In the genomic region with DNA sequence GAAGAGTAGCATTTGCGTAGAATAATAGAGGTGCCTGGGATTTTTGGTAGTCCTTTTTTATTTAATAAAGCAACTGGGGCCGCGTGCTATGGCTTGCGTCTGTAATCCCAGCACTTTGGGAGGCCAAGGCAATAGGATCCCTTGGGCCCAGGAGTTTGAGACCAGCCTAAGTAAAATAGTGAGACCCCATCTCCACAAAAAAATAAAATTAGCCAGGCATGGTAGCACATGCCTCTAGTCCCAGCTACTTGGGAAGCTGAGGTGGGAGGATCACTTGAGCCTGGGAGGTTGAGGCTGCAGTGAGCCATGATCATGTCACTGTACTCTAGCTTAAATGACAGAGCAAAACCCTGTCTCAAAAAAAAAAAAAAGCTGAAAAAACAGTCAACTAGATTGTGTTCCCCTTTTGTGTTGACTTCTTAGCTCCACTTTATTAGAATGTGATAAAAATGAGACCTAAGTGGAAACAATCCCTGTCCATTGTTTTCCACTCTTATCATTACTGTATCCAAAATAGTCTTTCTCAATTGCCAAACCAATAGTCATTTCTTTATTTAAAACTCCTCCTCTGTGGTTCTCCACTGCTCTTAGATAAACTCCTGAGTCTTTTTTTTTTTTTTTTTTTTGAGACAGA, we compare ENCODE assay signal across 19 cellular contexts. TPM values are rescaled to one million over a fixed set of nuclear protein-coding genes. Genes with fewer than 3 reads are reported as not detected.
DNase-seq lines count a peak whose midpoint lies in the region; ATAC-seq and TF ChIP-seq lines count a peak whose summit lies in the region.
"Had no signal": no experiment of that assay in that cellular context is flagged by ENCODE, and none has a peak within 500 bp of the region (broad histone marks: within the 10 kb centered on the region; RNA-seq: fewer than 3 reads in every experiment).

No MANE protein-coding gene starts in this region.

- H3K36me3 ChIP-seq in CD4-positive, alpha-beta memory T cell (ENCODE audit: insufficient read depth, low read length): no peaks in the 10 kb centered on the region
- H3K36me3 ChIP-seq: cardiac muscle cell, prostate gland had no signal

- intact Hi-C loops in CD4-positive, alpha-beta memory T cell (cut with micrococcal nuclease): no loop called here
- intact Hi-C loops in natural killer cell (cut with micrococcal nuclease): loop anchor here (1.0 to 5.0 kb wide), 4 partner anchors 9 to 369 kb away; partner anchors contain the start of gene HIF1A

- peaks cover 86% of the 10 kb centered on the region for H3K4me1 ChIP-seq in CD4-positive, alpha-beta memory T cell (ENCODE audit: insufficient read depth, low read length)
- H3K4me1 ChIP-seq: prostate gland had no signal

- CTCF ChIA-PET in CD4-positive, alpha-beta memory T cell (lab: Charles Lee; ENCODE audit: partially characterized antibody): interaction anchor here (0.7 to 1.4 kb wide), 6 partner anchors 12 to 335 kb away, joined by 3 to 5 read pairs (median 4); no protein-coding TSS in a partner anchor

- peaks cover 35 to 51% of the 10 kb centered on the region in 2 donors for H3K36me3 Mint-ChIP-seq in CD4-positive, alpha-beta memory T cell
- peaks cover 21 to 37% of the 10 kb centered on the region in 2 donors for H3K36me3 Mint-ChIP-seq in activated naive CD4-positive, alpha-beta T cell treated with anti-CD3 and anti-CD28 coated beads, Interleukin-2, amount 50 U/mL, for 72 hours
- peaks cover 5% of the 10 kb centered on the region for H3K36me3 Mint-ChIP-seq in natural killer cell

- peak overlapping the region in 6 of 7 donors; percentile 91 to 99 (median 97) for H3K27ac Mint-ChIP-seq in CD4-positive, alpha-beta memory T cell
- peak overlapping the region; percentile 92 to 98 for H3K27ac Mint-ChIP-seq in activated naive CD4-positive, alpha-beta T cell treated with anti-CD3 and anti-CD28 coated beads, Interleukin-2, amount 50 U/mL, for 72 hours
- H3K27ac Mint-ChIP-seq in natural killer cell: peak overlapping the region in 1 of 2 donors; percentile 99
- H3K27ac Mint-ChIP-seq: H9 had no signal

- no peaks in the 10 kb centered on the region for H3K27me3 ChIP-seq in CD4-positive, alpha-beta memory T cell (ENCODE audit: insufficient read depth, low read length)
- H3K27me3 ChIP-seq: cardiac muscle cell had no signal

- no peaks in the 10 kb centered on the region for H3K9me3 ChIP-seq in CD4-positive, alpha-beta memory T cell (ENCODE audit: control insufficient read depth in 1 of 2, low read length in 2 of 2)
- H3K9me3 ChIP-seq: prostate gland had no signal

- ATAC-seq in activated naive CD4-positive, alpha-beta T cell treated with anti-CD3 and anti-CD28 coated beads, Interleukin-2, amount 50 U/mL, for 72 hours: peak in 1 of 2 donors; percentile 27
- ATAC-seq in natural killer cell (peak in 1 of 3 donors; percentile 1), GM19035 (IDR thresholded peaks at IDR 0.05; ENCODE audit: unreplicated experiment) (no peak)

- TF ChIP-seq CTCF in natural killer cell (IDR thresholded peaks at IDR 0.05): no peak

- peak overlapping the region; percentile 77 to 100 (median 92) for H3K4me3 Mint-ChIP-seq in CD4-positive, alpha-beta memory T cell
- H3K4me3 Mint-ChIP-seq in natural killer cell: peak overlapping the region; percentile 95
- H3K4me3 Mint-ChIP-seq: H9 had no signal

- peak overlapping the region; percentile 33 to 51 for H3K4me3 ChIP-seq in CD4-positive, alpha-beta memory T cell (ENCODE audit: low read length in 2 of 2)
- H3K4me3 ChIP-seq: cardiac muscle cell, prostate gland, SK-N-MC had no signal

- POLR2A ChIA-PET in CD4-positive, alpha-beta memory T cell (lab: Charles Lee; ENCODE audit: partially characterized antibody): interaction anchor here (0.9 to 12.0 kb wide), 4 partner anchors 16 to 366 kb away, joined by 3 to 293 read pairs (median 4); partner anchors contain the start of gene HIF1A

- H3K27me3 Mint-ChIP-seq in CD4-positive, alpha-beta memory T cell: no peaks in the 10 kb centered on the region
- H3K27me3 Mint-ChIP-seq in natural killer cell (ENCODE audit: low read depth in 2 of 2): no peaks in the 10 kb centered on the region

- peaks cover 64 to 91% (median 72%) of the 10 kb centered on the region in 4 donors for H3K4me1 Mint-ChIP-seq in CD4-positive, alpha-beta memory T cell
- peaks cover 87 to 90% of the 10 kb centered on the region in 2 donors for H3K4me1 Mint-ChIP-seq in natural killer cell

- DNase-seq in NOMO-1 treated with DMSO at 0.1 percent for 48 hours (lab: John Stamatoyannopoulos, UW; ENCODE audit: unreplicated experiment) (peak; percentile 31), NOMO-1 treated with dmso at 0.1 percent for 144 hours (lab: John Stamatoyannopoulos, UW; ENCODE audit: unreplicated experiment) (no peak), natural killer cell (no peak), HUDEP-2 (lab: John Stamatoyannopoulos, UW; ENCODE audit: unreplicated experiment in 76 of 76) (no peak), cerebellar nuclear complex (lab: John Stamatoyannopoulos, UW) (no peak)
- DNase-seq in CD4-positive, alpha-beta memory T cell: peak in 1 of 5 donors; percentile 39
- no peak for DNase-seq in activated naive CD4-positive, alpha-beta T cell treated with anti-CD3 and anti-CD28 coated beads, Interleukin-2, amount 50 U/mL, for 72 hours (ENCODE audit: low spot score in 2 of 2)
- DNase-seq: activated gamma-delta T cell treated with Interleukin-2 at 50 U/mL for 16 hours, COR-L47, H9, islet precursor cell, KG1, NCI-H1417, NCI-H345 had no signal

- H3K27ac ChIP-seq in CD4-positive, alpha-beta memory T cell (ENCODE audit: low read depth, low read length): peak overlapping the region; percentile 89
- H3K27ac ChIP-seq: 22Rv1, SK-N-MC had no signal

- peaks cover 0 to 4% (median 0%) of the 10 kb centered on the region in 8 donors for H3K9me3 Mint-ChIP-seq in CD4-positive, alpha-beta memory T cell
- no peaks in the 10 kb centered on the region for H3K9me3 Mint-ChIP-seq in activated naive CD4-positive, alpha-beta T cell treated with anti-CD3 and anti-CD28 coated beads, Interleukin-2, amount 50 U/mL, for 72 hours
- H3K9me3 Mint-ChIP-seq in natural killer cell: no peaks in the 10 kb centered on the region

RNA-seq across cellular contexts. Expression of gene PRKCH, which starts 7.4 kb away (rescaled TPM):
- 100 to 1,000 TPM; 247 to 284 TPM for total RNA-seq in CD4-positive, alpha-beta memory T cell
- 100 to 1,000 TPM; 246 to 251 TPM for polyA plus RNA-seq in CD4-positive, alpha-beta memory T cell
- total RNA-seq in activated naive CD4-positive, alpha-beta T cell treated with anti-CD3 and anti-CD28 coated beads, Interleukin-2, amount 50 U/mL, for 72 hours: 100 to 1,000 TPM; 131 to 216 TPM
- total RNA-seq in natural killer cell: 100 to 1,000 TPM; 610 to 756 (median 618) TPM

RNA-seq across cellular contexts. Expression of gene TMEM30B, which starts 47.6 kb away (rescaled TPM):
- total RNA-seq in CD4-positive, alpha-beta memory T cell: 1 to 10 TPM; 2.9 to 3.0 TPM
- 1 to 10 TPM; 5.3 to 5.4 TPM for polyA plus RNA-seq in CD4-positive, alpha-beta memory T cell
- total RNA-seq in activated naive CD4-positive, alpha-beta T cell treated with anti-CD3 and anti-CD28 coated beads, Interleukin-2, amount 50 U/mL, for 72 hours: 1 to 10 TPM; 1.4 to 2.1 TPM
- 1 to 10 TPM; 1.0 to 1.4 (median 1.3) TPM for total RNA-seq in natural killer cell
